ENCODE assay signal across 1 cellular context in the genomic region with DNA sequence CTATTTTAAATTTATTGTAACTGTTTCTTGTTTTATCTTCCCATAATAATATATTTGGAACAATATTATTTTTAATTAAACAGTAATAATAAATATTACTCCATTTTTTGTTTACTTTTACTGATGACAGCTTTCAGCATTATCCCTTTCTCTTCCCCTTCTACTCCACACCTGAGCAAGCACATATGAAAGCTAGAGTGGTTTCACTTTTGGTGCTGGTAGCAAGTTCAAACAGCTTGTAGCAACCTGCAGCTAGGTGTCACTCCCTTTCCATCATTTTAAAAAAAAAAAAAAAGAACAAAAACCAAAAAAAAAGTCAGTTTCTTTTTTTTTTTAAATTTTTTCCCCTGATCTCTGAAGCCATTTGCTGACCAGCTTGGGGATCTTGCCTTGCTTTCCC.
TF ChIP-seq lines count a peak whose summit lies in the region.

No MANE protein-coding gene starts in this region.

TF ChIP-seq in GM12878, 131 proteins besides CTCF, POLR2A, EP300 and RAD21 (continued from another document):
- TF ChIP-seq, protein P1, sequence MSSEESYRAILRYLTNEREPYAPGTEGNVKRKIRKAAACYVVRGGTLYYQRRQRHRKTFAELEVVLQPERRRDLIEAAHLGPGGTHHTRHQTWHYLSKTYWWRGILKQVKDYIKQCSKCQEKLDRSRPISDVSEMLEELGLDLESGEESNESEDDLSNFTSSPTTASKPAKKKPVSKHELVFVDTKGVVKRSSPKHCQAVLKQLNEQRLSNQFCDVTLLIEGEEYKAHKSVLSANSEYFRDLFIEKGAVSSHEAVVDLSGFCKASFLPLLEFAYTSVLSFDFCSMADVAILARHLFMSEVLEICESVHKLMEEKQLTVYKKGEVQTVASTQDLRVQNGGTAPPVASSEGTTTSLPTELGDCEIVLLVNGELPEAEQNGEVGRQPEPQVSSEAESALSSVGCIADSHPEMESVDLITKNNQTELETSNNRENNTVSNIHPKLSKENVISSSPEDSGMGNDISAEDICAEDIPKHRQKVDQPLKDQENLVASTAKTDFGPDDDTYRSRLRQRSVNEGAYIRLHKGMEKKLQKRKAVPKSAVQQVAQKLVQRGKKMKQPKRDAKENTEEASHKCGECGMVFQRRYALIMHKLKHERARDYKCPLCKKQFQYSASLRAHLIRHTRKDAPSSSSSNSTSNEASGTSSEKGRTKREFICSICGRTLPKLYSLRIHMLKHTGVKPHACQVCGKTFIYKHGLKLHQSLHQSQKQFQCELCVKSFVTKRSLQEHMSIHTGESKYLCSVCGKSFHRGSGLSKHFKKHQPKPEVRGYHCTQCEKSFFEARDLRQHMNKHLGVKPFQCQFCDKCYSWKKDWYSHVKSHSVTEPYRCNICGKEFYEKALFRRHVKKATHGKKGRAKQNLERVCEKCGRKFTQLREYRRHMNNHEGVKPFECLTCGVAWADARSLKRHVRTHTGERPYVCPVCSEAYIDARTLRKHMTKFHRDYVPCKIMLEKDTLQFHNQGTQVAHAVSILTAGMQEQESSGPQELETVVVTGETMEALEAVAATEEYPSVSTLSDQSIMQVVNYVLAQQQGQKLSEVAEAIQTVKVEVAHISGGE (CRISPR knock-in tag; IDR thresholded peaks at IDR 0.05), result no peak
